ENCODE assay signal across 15 cellular contexts in the genomic region with DNA sequence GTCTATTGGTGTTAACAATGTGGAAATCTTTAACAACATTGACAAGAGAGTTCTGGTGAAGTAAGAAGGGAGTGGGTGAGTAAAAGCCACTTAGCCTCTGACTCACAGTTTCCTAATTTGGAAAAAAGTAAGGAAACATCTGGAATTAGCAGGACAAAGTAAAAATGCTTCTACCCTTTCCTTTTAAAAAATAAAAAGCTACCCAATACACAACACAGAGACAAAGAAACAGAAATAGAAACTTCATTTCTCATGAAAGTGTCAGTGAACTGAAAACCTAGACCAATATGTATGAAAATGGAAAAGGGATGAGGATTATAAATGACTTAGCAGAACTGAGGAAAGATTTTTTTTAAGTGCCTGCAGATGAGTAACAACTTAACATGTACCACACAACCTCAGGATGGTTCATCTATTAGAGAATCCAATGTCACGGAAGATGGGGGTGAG.
DNase-seq lines count a peak whose midpoint lies in the region; ATAC-seq, FAIRE-seq and TF ChIP-seq lines count a peak whose summit lies in the region.
"Had no signal": no experiment of that assay in that cellular context is flagged by ENCODE, and none has a peak within 500 bp of the region (broad histone marks: within the 10 kb centered on the region; RNA-seq: fewer than 3 reads in every experiment).

No MANE protein-coding gene starts in this region.

- H3K36me3 Mint-ChIP-seq in astrocyte (ENCODE audit: low read depth, unreplicated experiment) = no peaks in the 10 kb centered on the region
- no peaks in the 10 kb centered on the region for H3K36me3 Mint-ChIP-seq in activated CD8-positive, alpha-beta T cell treated with anti-CD3 and anti-CD28 coated beads, Interleukin-2, amount 10 ng/mL, durations not matched to agents 7 days and 5 days (ENCODE audit: low read depth)
- H3K36me3 Mint-ChIP-seq: memory B cell; stimulated activated effector memory CD8-positive, alpha-beta T cell treated with anti-CD3 and anti-CD28 coated beads, Interleukin-12 subunit alpha, Interleukin-12 subunit beta, amount 100 ng/mL, for 72 hours had no signal

- POLR2A ChIA-PET in activated CD8-positive, alpha-beta T cell treated with anti-CD3 and anti-CD28 coated beads, Interleukin-2, amount 10 ng/mL, durations not matched to agents 7 days and 5 days (lab: Charles Lee) = interaction anchor here (0.9 kb wide), 1 partner anchor 670 kb away, joined by 4 read pairs; a partner anchor contains a TSS

- CTCF ChIA-PET in activated CD8-positive, alpha-beta T cell treated with anti-CD3 and anti-CD28 coated beads, Interleukin-2, amount 10 ng/mL, durations not matched to agents 7 days and 5 days (lab: Charles Lee) = interaction anchor here (0.9 to 1.9 kb wide), 4 partner anchors 16 to 184 kb away, joined by 3 to 8 read pairs (median 4); no protein-coding TSS in a partner anchor

- H3K79me2 ChIP-seq in astrocyte (ENCODE audit: insufficient read depth, low read length) = no peaks in the 10 kb centered on the region
- H3K79me2 ChIP-seq: parathyroid adenoma had no signal

- no peak overlapping the region for H2AFZ ChIP-seq in astrocyte (ENCODE audit: low read depth, low read length)
- H2AFZ ChIP-seq: parathyroid adenoma had no signal

- peaks cover 12 to 26% (median 21%) of the 10 kb centered on the region in 10 experiments; a peak in 19 of 20 replicates for H3K4me1 ChIP-seq in BLaER1 treated with 17β-estradiol and CSF1 and Interleukin-3, amounts not matched to agents 10 nM and 100 nM
- peaks cover 21% of the 10 kb centered on the region for H3K4me1 ChIP-seq in astrocyte (ENCODE audit: insufficient read depth, low read length)
- H3K4me1 ChIP-seq in heart right ventricle = peaks cover 0 to 24% (median under 1%) of the 10 kb centered on the region in 9 donors
- H3K4me1 ChIP-seq: adrenal gland, parathyroid adenoma had no signal

- peak overlapping the region in 1 of 11 experiments; percentile 2; a peak in 1 of 22 replicates for H3K27ac ChIP-seq in BLaER1 treated with 17β-estradiol and CSF1 and Interleukin-3, amounts not matched to agents 10 nM and 100 nM
- peak overlapping the region; percentile 58 for H3K27ac ChIP-seq in astrocyte (ENCODE audit: low read depth, low read length)
- H3K27ac ChIP-seq in heart right ventricle = peak overlapping the region in 6 of 10 donors; percentile 39 to 77 (median 52)
- H3K27ac ChIP-seq: adrenal gland, parathyroid adenoma had no signal

- no peaks in the 10 kb centered on the region for H3K27me3 Mint-ChIP-seq in astrocyte (ENCODE audit: low read depth, unreplicated experiment)
- peaks cover 5% of the 10 kb centered on the region for H3K27me3 Mint-ChIP-seq in activated CD8-positive, alpha-beta T cell treated with anti-CD3 and anti-CD28 coated beads, Interleukin-2, amount 10 ng/mL, durations not matched to agents 7 days and 5 days (ENCODE audit: low read depth)

- 0 out of 22 replicates have a peak, but pooled peaks cover 0 to 2% (median 0%) of the 10 kb centered on the region in 11 experiments for H4K20me1 ChIP-seq in BLaER1 treated with 17β-estradiol and CSF1 and Interleukin-3, amounts not matched to agents 10 nM and 100 nM
- H4K20me1 ChIP-seq in astrocyte (ENCODE audit: insufficient read depth, low read length) = no peaks in the 10 kb centered on the region

- H3K36me3 ChIP-seq in BLaER1 treated with 17β-estradiol and CSF1 and Interleukin-3, amounts not matched to agents 10 nM and 100 nM = no peaks in the 10 kb centered on the region
- no peaks in the 10 kb centered on the region for H3K36me3 ChIP-seq in astrocyte (ENCODE audit: insufficient read depth, low read length)
- H3K36me3 ChIP-seq in heart right ventricle = no peaks in the 10 kb centered on the region
- H3K36me3 ChIP-seq: adrenal gland, BE2C had no signal

- H3K27me3 ChIP-seq in BLaER1 treated with 17β-estradiol and CSF1 and Interleukin-3, amounts not matched to agents 10 nM and 100 nM = no peaks in the 10 kb centered on the region
- H3K27me3 ChIP-seq in astrocyte (ENCODE audit: insufficient read depth, low read length) = no peaks in the 10 kb centered on the region
- no peaks in the 10 kb centered on the region for H3K27me3 ChIP-seq in heart right ventricle
- H3K27me3 ChIP-seq: adrenal gland, BE2C had no signal

- H3K27ac Mint-ChIP-seq in astrocyte (ENCODE audit: unreplicated experiment) = no peak overlapping the region
- H3K27ac Mint-ChIP-seq in activated CD8-positive, alpha-beta T cell treated with anti-CD3 and anti-CD28 coated beads, Interleukin-2, amount 10 ng/mL, durations not matched to agents 7 days and 5 days = no peak overlapping the region
- H3K27ac Mint-ChIP-seq: memory B cell; stimulated activated effector memory CD8-positive, alpha-beta T cell treated with anti-CD3 and anti-CD28 coated beads, Interleukin-12 subunit alpha, Interleukin-12 subunit beta, amount 100 ng/mL, for 72 hours had no signal

- no peaks in the 10 kb centered on the region for H3K9me3 ChIP-seq in BLaER1 treated with 17β-estradiol and CSF1 and Interleukin-3, amounts not matched to agents 10 nM and 100 nM (replicated peaks in 1 of 11)
- H3K9me3 ChIP-seq in astrocyte (ENCODE audit: insufficient read depth, low read depth, low read length) (no peaks in the 10 kb centered on the region), heart right ventricle (no peaks in the 10 kb centered on the region)
- H3K9me3 ChIP-seq: adrenal gland, BE2C had no signal

- H3K4me3 ChIP-seq in BLaER1 treated with 17β-estradiol and CSF1 and Interleukin-3, amounts not matched to agents 10 nM and 100 nM = no peak overlapping the region
- H3K4me3 ChIP-seq in astrocyte (ENCODE audit: insufficient read depth, low read depth, low read length) (peak overlapping the region; percentile 9), heart right ventricle (no peak overlapping the region)
- H3K4me3 ChIP-seq: adrenal gland had no signal

- H3K4me1 Mint-ChIP-seq in astrocyte (ENCODE audit: low read depth, unreplicated experiment) = peaks cover 10% of the 10 kb centered on the region
- H3K4me1 Mint-ChIP-seq in activated CD8-positive, alpha-beta T cell treated with anti-CD3 and anti-CD28 coated beads, Interleukin-2, amount 10 ng/mL, durations not matched to agents 7 days and 5 days (ENCODE audit: low read depth) = peaks cover 13% of the 10 kb centered on the region

- H3K4me2 ChIP-seq in BLaER1 treated with 17β-estradiol and CSF1 and Interleukin-3, amounts not matched to agents 10 nM and 100 nM = peak overlapping the region in 8 of 11 experiments; percentile 1 to 46 (median 22); a peak in 11 of 22 replicates
- H3K4me2 ChIP-seq in astrocyte (ENCODE audit: low read length) = peak overlapping the region; percentile 44

- DNase-seq in astrocyte (ENCODE audit: low read depth) (peak; percentile 81), heart right ventricle (no peak), amygdala (lab: John Stamatoyannopoulos, UW) (no peak), RCC 7860 (ENCODE audit: low spot score) (no peak)
- no peak for DNase-seq in activated CD8-positive, alpha-beta T cell treated with anti-CD3 and anti-CD28 coated beads, Interleukin-2, amount 10 ng/mL, durations not matched to agents 7 days and 5 days
- DNase-seq: adrenal gland, BE2C, NCI-H1092 treated with DMSO at 0.1 percent for 48 hours, NCI-H526 treated with DMSO at 0.1 percent for 48 hours had no signal

- no peak overlapping the region for H3K4me3 Mint-ChIP-seq in astrocyte (ENCODE audit: unreplicated experiment)
- no peak overlapping the region for H3K4me3 Mint-ChIP-seq in activated CD8-positive, alpha-beta T cell treated with anti-CD3 and anti-CD28 coated beads, Interleukin-2, amount 10 ng/mL, durations not matched to agents 7 days and 5 days
- H3K4me3 Mint-ChIP-seq: memory B cell; stimulated activated effector memory CD8-positive, alpha-beta T cell treated with anti-CD3 and anti-CD28 coated beads, Interleukin-12 subunit alpha, Interleukin-12 subunit beta, amount 100 ng/mL, for 72 hours had no signal

- FAIRE-seq in astrocyte (lab: Jason Lieb, UNC) = peak; percentile 87
- no peak for FAIRE-seq in RCC 7860 (lab: Jason Lieb, UNC)

- no peak for TF ChIP-seq CTCF in astrocyte (IDR thresholded peaks at IDR 0.05; ENCODE audit: insufficient read depth, low read depth, low read length)
- no peak for TF ChIP-seq CTCF in heart right ventricle (IDR thresholded peaks at IDR 0.05)

- intact Hi-C loops in heart right ventricle (cut with DNase I) = loop anchor here in 1 of 10 donors (10.0 kb wide), 1 partner anchor 195 kb away; no protein-coding TSS in a partner anchor

- no peak overlapping the region for H3K9ac ChIP-seq in BLaER1 treated with 17β-estradiol and CSF1 and Interleukin-3, amounts not matched to agents 10 nM and 100 nM
- peak overlapping the region; percentile 10 for H3K9ac ChIP-seq in astrocyte (ENCODE audit: low read length)
- H3K9ac ChIP-seq: parathyroid adenoma had no signal

- no peaks in the 10 kb centered on the region for H3K9me3 Mint-ChIP-seq in astrocyte (ENCODE audit: unreplicated experiment)
- no peaks in the 10 kb centered on the region for H3K9me3 Mint-ChIP-seq in activated CD8-positive, alpha-beta T cell treated with anti-CD3 and anti-CD28 coated beads, Interleukin-2, amount 10 ng/mL, durations not matched to agents 7 days and 5 days (ENCODE audit: insufficient read depth)
- H3K9me3 Mint-ChIP-seq: memory B cell; stimulated activated effector memory CD8-positive, alpha-beta T cell treated with anti-CD3 and anti-CD28 coated beads, Interleukin-12 subunit alpha, Interleukin-12 subunit beta, amount 100 ng/mL, for 72 hours had no signal

- 78% methylated on average over 1 of the region's 1 CpG for WGBS in heart right ventricle, 2 donors

- ATAC-seq in GM21717 (IDR thresholded peaks at IDR 0.05; ENCODE audit: unreplicated experiment) = peak; percentile 47
- peak in 6 of 8 donors; percentile 56 to 78 (median 72) for ATAC-seq in heart right ventricle
- no peak for ATAC-seq in activated CD8-positive, alpha-beta T cell treated with anti-CD3 and anti-CD28 coated beads, Interleukin-2, amount 10 ng/mL, durations not matched to agents 7 days and 5 days
- no peak for ATAC-seq in GM18519 (IDR thresholded peaks at IDR 0.05; ENCODE audit: low FRiP score, unreplicated experiment)
- ATAC-seq: stimulated activated effector memory CD8-positive, alpha-beta T cell treated with anti-CD3 and anti-CD28 coated beads, Interleukin-12 subunit alpha, Interleukin-12 subunit beta, amount 100 ng/mL, for 72 hours had no signal

Comparison
In these comparisons a context has a peak if more than half of its experiments do, and no peak if none do; other contexts are left out.
1. ATAC-seq: peak in GM21717 (single experiment) and heart right ventricle (6 of 8); none in activated CD8-positive, alpha-beta T cell treated with anti-CD3 and anti-CD28 coated beads, Interleukin-2, amount 10 ng/mL, durations not matched to agents 7 days and 5 days (single experiment) and GM18519 (single experiment).